ENCODE assay signal across 19 cellular contexts in the genomic region with DNA sequence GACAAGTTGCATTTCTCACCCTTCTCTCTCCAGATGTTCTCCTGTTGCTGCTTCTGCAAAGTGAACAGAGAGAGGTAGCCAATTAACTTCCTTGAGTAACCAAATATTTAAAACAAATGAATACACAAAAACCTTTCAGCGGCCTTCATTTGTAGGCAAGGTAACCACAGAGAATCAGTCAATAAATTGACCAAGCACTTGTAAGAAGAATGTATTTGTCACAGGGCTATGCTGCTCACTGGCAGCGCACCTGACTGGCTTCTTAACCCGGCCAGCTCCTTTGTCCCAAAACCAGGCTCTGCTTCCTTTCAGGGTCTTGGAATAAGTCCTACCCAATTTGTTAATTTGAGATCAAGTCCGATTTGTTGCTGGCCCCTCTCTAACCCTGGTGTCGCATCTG. TPM values are rescaled to one million over a fixed set of nuclear protein-coding genes. Genes with fewer than 3 reads are reported as not detected.
DNase-seq lines count a peak whose midpoint lies in the region; ATAC-seq and TF ChIP-seq lines count a peak whose summit lies in the region.
"Had no signal": no experiment of that assay in that cellular context is flagged by ENCODE, and none has a peak within 500 bp of the region (broad histone marks: within the 10 kb centered on the region; RNA-seq: fewer than 3 reads in every experiment).

No MANE protein-coding gene starts in this region.

- peaks cover 13% of the 10 kb centered on the region for H3K9me3 Mint-ChIP-seq in progenitor cell of endocrine pancreas (ENCODE audit: low read depth)
- H3K9me3 Mint-ChIP-seq: T-helper 1 cell treated with Interleukin-12 subunit alpha and Interleukin-12 subunit beta and Interleukin-4 antibody, amounts not matched to agents 30 μg/mL and 1 μg/mL, for 36 hours had no signal

- peak overlapping the region; percentile 51 for H3K4me3 Mint-ChIP-seq in progenitor cell of endocrine pancreas (ENCODE audit: low read depth)
- H3K4me3 Mint-ChIP-seq: B cell; CD14-positive monocyte; T-helper 1 cell treated with Interleukin-12 subunit alpha and Interleukin-12 subunit beta and Interleukin-4 antibody, amounts not matched to agents 30 μg/mL and 1 μg/mL, for 36 hours had no signal

- peaks cover 29% of the 10 kb centered on the region for H3K4me1 Mint-ChIP-seq in progenitor cell of endocrine pancreas (ENCODE audit: low read depth)
- H3K4me1 Mint-ChIP-seq: B cell, CD14-positive monocyte had no signal

- ATAC-seq in HG02973 (IDR thresholded peaks at IDR 0.05; ENCODE audit: unreplicated experiment) = no peak
- ATAC-seq: A549, PC-3 had no signal

- DNase-seq in NCI-H1436 (lab: John Stamatoyannopoulos, UW) = peak; percentile 28
- DNase-seq in NCI-H1436 treated with DMSO at 0.1 percent for 48 hours (lab: John Stamatoyannopoulos, UW) = no peak
- peak; percentile 70 for DNase-seq in NCI-H2029 (lab: John Stamatoyannopoulos, UW)
- peak; percentile 79 for DNase-seq in NCI-H748 (lab: John Stamatoyannopoulos, UW; ENCODE audit: unreplicated experiment)
- DNase-seq in progenitor cell of endocrine pancreas (ENCODE audit: low spot score, unreplicated experiment) = peak; percentile 17
- no peak for DNase-seq in DMS79 (lab: John Stamatoyannopoulos, UW)
- no peak for DNase-seq in SW480 (ENCODE audit: low spot score)
- DNase-seq: GDM1, MG63, NCI-H1048, NCI-H1930, PC-3, Right ventricle myocardium superior had no signal

- H3K27me3 Mint-ChIP-seq in progenitor cell of endocrine pancreas = no peaks in the 10 kb centered on the region

- no peak for TF ChIP-seq CTCF in progenitor cell of endocrine pancreas (IDR thresholded peaks at IDR 0.05; ENCODE audit: unreplicated experiment)

- H3K27ac Mint-ChIP-seq in progenitor cell of endocrine pancreas = peak overlapping the region; percentile 99
- H3K27ac Mint-ChIP-seq: B cell; T-helper 1 cell treated with Interleukin-12 subunit alpha and Interleukin-12 subunit beta and Interleukin-4 antibody, amounts not matched to agents 30 μg/mL and 1 μg/mL, for 36 hours had no signal

- H3K36me3 Mint-ChIP-seq in progenitor cell of endocrine pancreas (ENCODE audit: insufficient read depth) = peaks cover 5% of the 10 kb centered on the region
- H3K36me3 Mint-ChIP-seq: CD14-positive monocyte had no signal

RNA-seq across cellular contexts. Expression of gene STXBP5L, which starts 43.5 kb away (rescaled TPM):
- total RNA-seq in progenitor cell of endocrine pancreas = 8.5 and 11.1 TPM in 2 replicates
- total RNA-seq: B cell, PC-3, Right ventricle myocardium superior, RPMI7951 had no signal

Comparison
In these comparisons a context has a peak if more than half of its experiments do, and no peak if none do; other contexts are left out.
1. DNase-seq: peak in NCI-H1436 (single experiment), NCI-H2029 (single experiment), NCI-H748 (single experiment) and progenitor cell of endocrine pancreas (single experiment); none in NCI-H1436 treated with DMSO at 0.1 percent for 48 hours (single experiment), DMS79 (single experiment) and SW480 (single experiment).